ENCODE assay signal across 24 cellular contexts in the genomic region with DNA sequence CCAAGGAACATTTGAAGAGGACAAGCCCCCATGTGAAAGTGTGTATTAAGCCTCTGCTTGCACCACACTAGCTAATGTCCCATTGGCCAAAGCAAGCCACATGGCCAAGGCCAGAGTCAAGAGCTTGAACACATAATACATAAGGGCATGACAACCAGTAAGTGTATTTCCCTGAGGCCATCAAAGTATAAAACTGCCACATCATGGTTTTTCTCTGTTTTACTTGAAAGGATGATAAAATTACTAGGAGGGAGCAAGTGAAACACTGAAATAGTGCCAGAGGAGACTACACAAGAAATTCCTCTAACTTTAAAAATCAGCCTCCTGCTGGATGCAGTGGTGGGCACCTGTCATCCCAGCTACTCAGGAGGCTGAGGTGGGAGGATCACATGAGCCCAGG.
"Had no signal": no experiment of that assay in that cellular context is flagged by ENCODE, and none has a peak within 500 bp of the region (broad histone marks: within the 10 kb centered on the region; RNA-seq: fewer than 3 reads in every experiment).

No MANE protein-coding gene starts in this region.

- H3K27ac Mint-ChIP-seq: mesothelial cell of epicardium, naive B cell had no signal

- H3K27ac ChIP-seq: coronary artery, dorsolateral prefrontal cortex, esophagus muscularis mucosa, foreskin keratinocyte, gastrocnemius medialis, heart right ventricle, left lung, lower lobe of right lung had no signal

- DNase-seq: dermis blood vessel endothelial cell; dorsolateral prefrontal cortex; effector CD4-positive, alpha-beta T cell; effector memory CD4-positive, alpha-beta T cell; foreskin keratinocyte; gastrocnemius medialis; glutamatergic neuron; head of caudate nucleus; heart right ventricle; hippocampal formation; left cardiac atrium; left lung; left ventricle myocardium superior; lower lobe of right lung; mesenchymal stem cell; mucosa of descending colon; naive B cell had no signal

- H3K36me3 Mint-ChIP-seq: mesothelial cell of epicardium had no signal

- H3K9me3 Mint-ChIP-seq: mesothelial cell of epicardium had no signal

- H3K9me3 ChIP-seq: esophagus muscularis mucosa, gastrocnemius medialis, heart right ventricle, left lung, lower lobe of right lung, mucosa of descending colon had no signal

- FAIRE-seq: colon, endothelial cell of umbilical vein, islet of Langerhans, keratinocyte had no signal

- ATAC-seq: foreskin keratinocyte, gastrocnemius medialis, heart right ventricle, left cardiac atrium, left lung, left ventricle myocardium superior, lower lobe of right lung had no signal

- H3K4me1 ChIP-seq: esophagus muscularis mucosa, foreskin keratinocyte, gastrocnemius medialis, heart right ventricle, left lung had no signal

- H3K4me3 Mint-ChIP-seq: mesothelial cell of epicardium, naive B cell had no signal

- H3K27me3 ChIP-seq: dorsolateral prefrontal cortex, esophagus muscularis mucosa, gastrocnemius medialis, heart right ventricle, left lung had no signal

- H3K4me1 Mint-ChIP-seq: mesothelial cell of epicardium, naive B cell had no signal

- H3K36me3 ChIP-seq: esophagus muscularis mucosa, gastrocnemius medialis, heart right ventricle, left lung, lower lobe of right lung had no signal

- H3K4me3 ChIP-seq: coronary artery, dorsolateral prefrontal cortex, esophagus muscularis mucosa, gastrocnemius medialis, heart right ventricle, left lung, lower lobe of right lung, mucosa of descending colon had no signal
